8 cellular contexts compared by ENCODE assay signal in the genomic region with DNA sequence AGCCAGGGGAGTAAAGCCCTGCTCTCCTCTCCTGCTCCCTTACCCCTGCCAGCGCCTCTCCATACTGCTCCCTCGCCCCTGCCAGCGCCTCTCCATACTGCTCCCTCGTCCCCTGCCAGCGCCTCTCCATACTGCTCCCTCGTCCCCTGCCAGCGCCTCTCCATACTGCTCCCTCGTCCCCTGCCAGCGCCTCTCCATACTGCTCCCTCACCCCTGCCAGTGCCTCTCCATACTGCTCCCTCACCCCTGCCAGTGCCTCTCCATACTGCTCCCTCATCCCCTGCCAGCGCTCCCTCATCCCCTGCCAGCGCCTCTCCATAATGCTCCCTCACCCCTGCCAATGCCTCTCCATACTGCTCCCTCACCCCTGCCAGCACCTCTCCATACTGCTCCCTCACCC.
A peak's percentile ranks its signal among the peaks of the same experiment; 100 is the strongest.
DNase-seq lines count a peak whose midpoint lies in the region; ATAC-seq, FAIRE-seq and TF ChIP-seq lines count a peak whose summit lies in the region.
"Not testable (repeated sequence)": the region's sequence is repeated elsewhere in the genome, so short reads cannot be mapped to it uniquely, and the experiment has no call there.

No MANE protein-coding gene starts in this region.

- H3K27ac Mint-ChIP-seq in Calu3 (ENCODE audit: unreplicated experiment) (peak overlapping the region; percentile 62), memory B cell (peak overlapping the region; percentile 31)
- H3K27ac Mint-ChIP-seq in activated CD4-positive, alpha-beta T cell treated with anti-CD3 and anti-CD28 coated beads, Interleukin-2, amount 10 ng/mL, durations not matched to agents 7 days and 5 days = peak overlapping the region; percentile 22

- not testable (repeated sequence) for H3K79me2 ChIP-seq in OCI-LY7 (ENCODE audit: insufficient read depth, low read depth, low read length); K562 (ENCODE audit: control insufficient read depth, insufficient read depth, low read length)

- H3K27me3 ChIP-seq in BLaER1 = not testable (repeated sequence)
- H3K27me3 ChIP-seq in K562 (ENCODE audit: control insufficient read depth in 2 of 2, insufficient read depth in 2 of 2, low read length in 2 of 2) (peaks cover 18 to 51% of the 10 kb centered on the region in 2 experiments; a peak in 3 of 5 replicates), sigmoid colon (peaks cover 0 to 55% (median 16%) of the 10 kb centered on the region in 3 donors), suprapubic skin (peaks cover 46% of the 10 kb centered on the region)

- not testable (repeated sequence) for H3K4me1 Mint-ChIP-seq in Calu3 (ENCODE audit: low read depth, unreplicated experiment)
- peaks cover 70% of the 10 kb centered on the region for H3K4me1 Mint-ChIP-seq in activated CD4-positive, alpha-beta T cell treated with anti-CD3 and anti-CD28 coated beads, Interleukin-2, amount 10 ng/mL, durations not matched to agents 7 days and 5 days
- peaks cover 64% of the 10 kb centered on the region for H3K4me1 Mint-ChIP-seq in memory B cell

- H3K27me3 Mint-ChIP-seq in Calu3 (ENCODE audit: unreplicated experiment) = peaks cover 84% of the 10 kb centered on the region
- H3K27me3 Mint-ChIP-seq in activated CD4-positive, alpha-beta T cell treated with anti-CD3 and anti-CD28 coated beads, Interleukin-2, amount 10 ng/mL, durations not matched to agents 7 days and 5 days; memory B cell: not testable (repeated sequence)

- intact Hi-C loops in Calu3 (cut with micrococcal nuclease; ENCODE audit: unreplicated experiment); K562 (cut with micrococcal nuclease); sigmoid colon (cut with DNase I): not testable (repeated sequence)
- intact Hi-C loops in OCI-LY7 (cut with micrococcal nuclease; ENCODE audit: unreplicated experiment) = loop anchor here (10.0 kb wide), 1 partner anchor 713 kb away; a partner anchor contains a TSS

- not testable (repeated sequence) for H3K9me3 ChIP-seq in BLaER1; OCI-LY7 (ENCODE audit: low read length); K562 (replicated peaks; ENCODE audit: control insufficient read depth, insufficient read depth, low read depth, low read length); sigmoid colon; suprapubic skin

- not testable (repeated sequence) for ATAC-seq in K562; memory B cell (ENCODE audit: low read depth)

- peaks cover 27% of the 10 kb centered on the region for H3K36me3 Mint-ChIP-seq in Calu3 (ENCODE audit: insufficient read depth, unreplicated experiment)
- H3K36me3 Mint-ChIP-seq in activated CD4-positive, alpha-beta T cell treated with anti-CD3 and anti-CD28 coated beads, Interleukin-2, amount 10 ng/mL, durations not matched to agents 7 days and 5 days (ENCODE audit: low read depth); memory B cell: not testable (repeated sequence)

- 0% methylated on average over 9 of the region's 11 CpGs for WGBS in K562 (ENCODE audit: insufficient coverage, low coverage, missing lambda C conversion rate)
- 80 to 84% methylated on average over 11 of the region's 11 CpGs for WGBS in sigmoid colon, 2 donors
- WGBS in suprapubic skin = 91% methylated on average over 11 of the region's 11 CpGs

- H3K9me3 Mint-ChIP-seq in Calu3 (ENCODE audit: low read depth, unreplicated experiment); activated CD4-positive, alpha-beta T cell treated with anti-CD3 and anti-CD28 coated beads, Interleukin-2, amount 10 ng/mL, durations not matched to agents 7 days and 5 days; memory B cell: not testable (repeated sequence)

- DNase-seq in Calu3; OCI-LY7 (ENCODE audit: low spot score); activated CD4-positive, alpha-beta T cell treated with anti-CD3 and anti-CD28 coated beads, Interleukin-2, amount 10 ng/mL, durations not matched to agents 7 days and 5 days; K562 (ENCODE audit: extremely low read depth in 1 of 4, low spot score in 3 of 4); memory B cell (ENCODE audit: low spot score in 2 of 2): not testable (repeated sequence)
- DNase-seq in sigmoid colon (peak; percentile 10), suprapubic skin (ENCODE audit: low spot score in 2 of 2) (peak; percentile 30 to 58)

- not testable (repeated sequence) for H3K9me2 ChIP-seq in OCI-LY7 (ENCODE audit: insufficient read depth, low read length)

- peak overlapping the region; percentile 87 for H3K4me2 ChIP-seq in BLaER1
- not testable (repeated sequence) for H3K4me2 ChIP-seq in OCI-LY7 (ENCODE audit: low read length); K562 (ENCODE audit: insufficient read depth, low read length)

- not testable (repeated sequence) for TF ChIP-seq RAD21 in K562 (CRISPR knock-in tag; conservative IDR thresholded peaks at IDR 0.05 in 1 of 2, IDR thresholded peaks at IDR 0.05 in 1 of 2)

- not testable (repeated sequence) for FAIRE-seq in K562 (lab: Jason Lieb, UNC)

- not testable (repeated sequence) for H4K20me1 ChIP-seq in BLaER1; OCI-LY7 (ENCODE audit: insufficient read depth, low read length); K562 (replicated peaks; ENCODE audit: control insufficient read depth, insufficient read depth, low read length)

- TF ChIP-seq EP300 in K562 (IDR thresholded peaks at IDR 0.05; ENCODE audit: low read length); sigmoid colon (IDR thresholded peaks at IDR 0.05); suprapubic skin (IDR thresholded peaks at IDR 0.05): not testable (repeated sequence)

- not testable (repeated sequence) for TF ChIP-seq CTCF in Calu3 (IDR thresholded peaks at IDR 0.05; ENCODE audit: unreplicated experiment); OCI-LY7 (conservative IDR thresholded peaks at IDR 0.05; ENCODE audit: low read length); K562 (IDR thresholded peaks at IDR 0.05 in 2 of 3, conservative IDR thresholded peaks at IDR 0.05 in 1 of 3; ENCODE audit: insufficient read depth in 2 of 3, low read depth in 1 of 3, low read length in 3 of 3); sigmoid colon (IDR thresholded peaks at IDR 0.05); suprapubic skin (IDR thresholded peaks at IDR 0.05)

- BruUV-seq in Calu3 (replicated peaks; lab: Mats Ljungman, UMichigan); OCI-LY7 (replicated peaks; lab: Mats Ljungman, UMichigan); K562 (replicated peaks; lab: Mats Ljungman, UMichigan): not testable (repeated sequence)

- POLR2A ChIA-PET in OCI-LY7 (lab: Charles Lee) = interaction anchor here (0.6 kb wide), 2 partner anchors 31 to 1735 kb away, joined by 3 read pairs; no protein-coding TSS in a partner anchor
- POLR2A ChIA-PET in activated CD4-positive, alpha-beta T cell treated with anti-CD3 and anti-CD28 coated beads, Interleukin-2, amount 10 ng/mL, durations not matched to agents 7 days and 5 days (lab: Charles Lee) = not testable (repeated sequence)
- POLR2A ChIA-PET in K562 (lab: Yijun Ruan, JAX) = interaction anchor here (0.6 to 3.0 kb wide), 2 partner anchors 10 to 459 kb away, joined by 5 to 15 read pairs; no protein-coding TSS in a partner anchor

- in situ Hi-C loops in K562 (cut with MboI) = not testable (repeated sequence)

- H3K4me3 Mint-ChIP-seq in Calu3 (ENCODE audit: low read depth, unreplicated experiment); activated CD4-positive, alpha-beta T cell treated with anti-CD3 and anti-CD28 coated beads, Interleukin-2, amount 10 ng/mL, durations not matched to agents 7 days and 5 days; memory B cell: not testable (repeated sequence)

- H3K27ac ChIP-seq in BLaER1 (peak overlapping the region; percentile 87), OCI-LY7 (ENCODE audit: low read depth, low read length, poor library complexity, severe bottlenecking) (peak overlapping the region; percentile 30)
- H3K27ac ChIP-seq in K562 (ENCODE audit: extremely low read depth, low read depth, low read length); sigmoid colon; suprapubic skin: not testable (repeated sequence)

- not testable (repeated sequence) for H3K4me3 ChIP-seq in BLaER1; OCI-LY7 (ENCODE audit: low read depth, low read length, poor library complexity, severe bottlenecking); K562; sigmoid colon; suprapubic skin

- CTCF ChIA-PET in Calu3 (lab: Charles Lee); OCI-LY7 (lab: Charles Lee; ENCODE audit: unreplicated experiment); K562 (lab: Yijun Ruan, JAX; ENCODE audit: low intra/inter-chr PET ratio): not testable (repeated sequence)
- CTCF ChIA-PET in activated CD4-positive, alpha-beta T cell treated with anti-CD3 and anti-CD28 coated beads, Interleukin-2, amount 10 ng/mL, durations not matched to agents 7 days and 5 days (lab: Charles Lee) = interaction anchor here (2.9 kb wide), 1 partner anchor 28 kb away, joined by 9 read pairs; no protein-coding TSS in a partner anchor

- not testable (repeated sequence) for H2AFZ ChIP-seq in OCI-LY7 (ENCODE audit: low read length); K562 (ENCODE audit: low read depth, low read length)

- not testable (repeated sequence) for H3K9me1 ChIP-seq in K562 (ENCODE audit: control insufficient read depth, insufficient read depth, low read length)

- not testable (repeated sequence) for H3K36me3 ChIP-seq in BLaER1; OCI-LY7 (ENCODE audit: insufficient read depth, low read length); K562 (ENCODE audit: control insufficient read depth, insufficient read depth, low read length); sigmoid colon; suprapubic skin

- H3K4me1 ChIP-seq in BLaER1 (peaks cover 100% of the 10 kb centered on the region), OCI-LY7 (ENCODE audit: insufficient read depth, low read length, poor library complexity, severe bottlenecking) (peaks cover 83% of the 10 kb centered on the region), K562 (replicated peaks in 1 of 2; ENCODE audit: control insufficient read depth in 2 of 2, insufficient read depth in 2 of 2, low read length in 2 of 2) (peaks cover 2 to 16% of the 10 kb centered on the region in 2 experiments; a peak in 4 of 5 replicates), sigmoid colon (peaks cover 0 to 15% (median 10%) of the 10 kb centered on the region in 4 donors), suprapubic skin (peaks cover 15% of the 10 kb centered on the region)

- 0 out of 2 replicates have a peak overlapping the region, but pooled peaks have one; percentile 38 for H3K9ac ChIP-seq in BLaER1
- H3K9ac ChIP-seq in K562 (ENCODE audit: insufficient read depth in 1 of 2, low read depth in 2 of 2, low read length in 2 of 2) = not testable (repeated sequence)

- TF ChIP-seq POLR2A in K562 (conservative IDR thresholded peaks at IDR 0.05); sigmoid colon (IDR thresholded peaks at IDR 0.05); suprapubic skin (IDR thresholded peaks at IDR 0.05): not testable (repeated sequence)
